In the genomic region with DNA sequence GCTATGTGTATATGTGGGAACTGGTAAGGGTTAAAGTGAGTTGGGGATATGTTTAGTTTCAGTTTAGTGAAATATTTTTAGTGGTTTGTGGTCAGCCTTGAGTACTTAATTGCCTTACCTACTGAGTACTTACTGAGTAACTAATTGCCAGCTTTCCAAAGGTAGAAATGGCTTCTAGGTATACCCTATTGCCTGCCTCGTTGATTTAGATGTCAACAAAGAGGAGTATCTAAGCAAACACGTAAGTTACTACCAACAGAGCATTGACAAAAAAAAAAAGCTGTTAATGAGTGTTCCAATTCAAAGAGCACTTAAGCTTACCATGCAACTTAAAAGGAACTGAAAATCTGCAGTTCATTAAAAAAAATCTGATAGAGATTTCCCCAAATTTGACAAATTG, we compare ENCODE assay signal across 11 cellular contexts. TPM values are rescaled to one million over a fixed set of nuclear protein-coding genes. Genes with fewer than 3 reads are reported as not detected.
DNase-seq lines count a peak whose midpoint lies in the region; ATAC-seq and TF ChIP-seq lines count a peak whose summit lies in the region.
"Had no signal": no experiment of that assay in that cellular context is flagged by ENCODE, and none has a peak within 500 bp of the region (broad histone marks: within the 10 kb centered on the region; RNA-seq: fewer than 3 reads in every experiment).

No MANE protein-coding gene starts in this region.

- no peaks in the 10 kb centered on the region for H3K9me3 ChIP-seq in vagina
- H3K9me3 ChIP-seq: gastroesophageal sphincter had no signal

- TF ChIP-seq POLR2A in vagina (IDR thresholded peaks at IDR 0.05): no peak

- ATAC-seq in GM19452 (IDR thresholded peaks at IDR 0.05; ENCODE audit: unreplicated experiment) (peak; percentile 99), HG03066 (IDR thresholded peaks at IDR 0.05; ENCODE audit: low read depth, unreplicated experiment) (peak; percentile 96), SK-N-SH treated with all-trans-retinoic acid at 6 μM for 48 hours (no peak)
- ATAC-seq: gastroesophageal sphincter had no signal

- no peaks in the 10 kb centered on the region for H3K36me3 ChIP-seq in vagina
- H3K36me3 ChIP-seq: gastroesophageal sphincter had no signal

- intact Hi-C loops in vagina (cut with DNase I): no loop called here

- no peak overlapping the region for H3K27ac ChIP-seq in vagina
- H3K27ac ChIP-seq: gastroesophageal sphincter, KMS-11 had no signal

- no peaks in the 10 kb centered on the region for H3K27me3 ChIP-seq in vagina
- H3K27me3 ChIP-seq: gastroesophageal sphincter had no signal

- no peaks in the 10 kb centered on the region for H3K4me1 ChIP-seq in vagina
- H3K4me1 ChIP-seq: gastroesophageal sphincter had no signal

- H3K4me3 ChIP-seq in GM12864 (ENCODE audit: low read depth, low read length): no peak overlapping the region
- H3K4me3 ChIP-seq in vagina: no peak overlapping the region
- H3K4me3 ChIP-seq: gastroesophageal sphincter had no signal

- peak; percentile 8 for DNase-seq in GM12864 (ENCODE audit: low read depth)
- peak; percentile 42 for DNase-seq in NOMO-1 treated with dmso at 0.1 percent for 144 hours (lab: John Stamatoyannopoulos, UW; ENCODE audit: unreplicated experiment)
- DNase-seq in vagina (ENCODE audit: extremely low spot score in 2 of 2): no peak
- no peak for DNase-seq in glomerular visceral epithelial cell (ENCODE audit: extremely low spot score)
- DNase-seq in GOT3 (lab: John Stamatoyannopoulos, UW): no peak
- DNase-seq: EL had no signal

- TF ChIP-seq CTCF in GM12864 (IDR thresholded peaks at IDR 0.05; ENCODE audit: low read depth, low read length, missing control alignments) (no peak), vagina (IDR thresholded peaks at IDR 0.05) (no peak)

TF ChIP-seq in SK-N-SH treated with all-trans-retinoic acid at 6 μM for 48 hours, 23 proteins besides CTCF, POLR2A, EP300 and RAD21:
- no peak for TF ChIP-seq TCF4 (CRISPR knock-in tag; IDR thresholded peaks at IDR 0.05; ENCODE audit: borderline replicate concordance)
- TF ChIP-seq ZC3H10 (CRISPR knock-in tag; IDR thresholded peaks at IDR 0.05): no peak
- TF ChIP-seq ZFP3 (CRISPR knock-in tag; IDR thresholded peaks at IDR 0.05): no peak
- no peak for TF ChIP-seq CSDC2 (CRISPR knock-in tag; IDR thresholded peaks at IDR 0.05)
- TF ChIP-seq ZNF70 (CRISPR knock-in tag; IDR thresholded peaks at IDR 0.05): no peak
- no peak for TF ChIP-seq ISL1 (CRISPR knock-in tag; IDR thresholded peaks at IDR 0.05)
- TF ChIP-seq PPARA (CRISPR knock-in tag; IDR thresholded peaks at IDR 0.05; ENCODE audit: borderline replicate concordance): no peak
- TF ChIP-seq ZFP30 (CRISPR knock-in tag; IDR thresholded peaks at IDR 0.05): no peak
- TF ChIP-seq, protein P1, sequence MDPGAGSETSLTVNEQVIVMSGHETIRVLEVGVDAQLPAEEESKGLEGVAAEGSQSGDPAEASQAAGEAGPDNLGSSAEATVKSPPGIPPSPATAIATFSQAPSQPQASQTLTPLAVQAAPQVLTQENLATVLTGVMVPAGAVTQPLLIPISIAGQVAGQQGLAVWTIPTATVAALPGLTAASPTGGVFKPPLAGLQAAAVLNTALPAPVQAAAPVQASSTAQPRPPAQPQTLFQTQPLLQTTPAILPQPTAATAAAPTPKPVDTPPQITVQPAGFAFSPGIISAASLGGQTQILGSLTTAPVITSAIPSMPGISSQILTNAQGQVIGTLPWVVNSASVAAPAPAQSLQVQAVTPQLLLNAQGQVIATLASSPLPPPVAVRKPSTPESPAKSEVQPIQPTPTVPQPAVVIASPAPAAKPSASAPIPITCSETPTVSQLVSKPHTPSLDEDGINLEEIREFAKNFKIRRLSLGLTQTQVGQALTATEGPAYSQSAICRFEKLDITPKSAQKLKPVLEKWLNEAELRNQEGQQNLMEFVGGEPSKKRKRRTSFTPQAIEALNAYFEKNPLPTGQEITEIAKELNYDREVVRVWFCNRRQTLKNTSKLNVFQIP (CRISPR knock-in tag; IDR thresholded peaks at IDR 0.05; ENCODE audit: borderline replicate concordance, low read depth): no peak
- no peak for TF ChIP-seq TOX (CRISPR knock-in tag; IDR thresholded peaks at IDR 0.05; ENCODE audit: borderline replicate concordance)
- no peak for TF ChIP-seq ZNF8 (CRISPR knock-in tag; IDR thresholded peaks at IDR 0.05)
- TF ChIP-seq, protein P2, sequence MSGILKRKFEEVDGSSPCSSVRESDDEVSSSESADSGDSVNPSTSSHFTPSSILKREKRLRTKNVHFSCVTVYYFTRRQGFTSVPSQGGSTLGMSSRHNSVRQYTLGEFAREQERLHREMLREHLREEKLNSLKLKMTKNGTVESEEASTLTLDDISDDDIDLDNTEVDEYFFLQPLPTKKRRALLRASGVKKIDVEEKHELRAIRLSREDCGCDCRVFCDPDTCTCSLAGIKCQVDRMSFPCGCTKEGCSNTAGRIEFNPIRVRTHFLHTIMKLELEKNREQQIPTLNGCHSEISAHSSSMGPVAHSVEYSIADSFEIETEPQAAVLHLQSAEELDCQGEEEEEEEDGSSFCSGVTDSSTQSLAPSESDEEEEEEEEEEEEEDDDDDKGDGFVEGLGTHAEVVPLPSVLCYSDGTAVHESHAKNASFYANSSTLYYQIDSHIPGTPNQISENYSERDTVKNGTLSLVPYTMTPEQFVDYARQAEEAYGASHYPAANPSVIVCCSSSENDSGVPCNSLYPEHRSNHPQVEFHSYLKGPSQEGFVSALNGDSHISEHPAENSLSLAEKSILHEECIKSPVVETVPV (CRISPR knock-in tag; IDR thresholded peaks at IDR 0.05): no peak
- TF ChIP-seq ARNTL (CRISPR knock-in tag; IDR thresholded peaks at IDR 0.05; ENCODE audit: borderline replicate concordance, low read depth): no peak
- TF ChIP-seq ESRRG (CRISPR knock-in tag; IDR thresholded peaks at IDR 0.05): no peak

RNA-seq across cellular contexts. Expression of a gene that starts 8.8 kb away (rescaled TPM):
- total RNA-seq in vagina: 9.1 TPM

Comparison
In these comparisons a context has a peak if more than half of its experiments do, and no peak if none do; other contexts are left out.
1. DNase-seq: peak in GM12864 (single experiment) and NOMO-1 treated with dmso at 0.1 percent for 144 hours (single experiment); none in vagina (0 of 2), glomerular visceral epithelial cell (single experiment) and GOT3 (single experiment).